8 cellular contexts compared by ENCODE assay signal in the genomic region with DNA sequence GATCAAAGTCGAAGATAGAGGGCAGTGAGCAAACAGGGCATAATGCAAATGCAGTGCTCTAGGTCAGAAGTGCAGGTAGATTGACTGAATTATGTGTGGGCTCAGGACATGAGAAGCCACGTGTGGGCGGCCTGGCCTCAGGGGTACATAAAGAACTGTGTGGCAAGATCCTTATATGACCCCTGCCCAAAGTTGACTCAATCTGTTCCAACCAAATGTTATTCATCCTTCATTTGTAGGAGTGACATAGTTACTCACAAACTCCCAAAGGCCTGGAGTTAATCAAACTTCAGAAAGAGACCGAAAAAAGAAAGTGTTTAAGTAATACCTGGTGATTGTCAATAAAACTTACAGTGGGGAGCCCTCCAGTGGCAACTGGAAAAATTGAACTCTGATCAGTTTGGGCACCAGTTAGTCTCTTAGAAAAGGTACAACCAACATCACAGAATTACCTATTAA.
DNase-seq lines count a peak whose midpoint lies in the region; ATAC-seq, FAIRE-seq and TF ChIP-seq lines count a peak whose summit lies in the region.

No MANE protein-coding gene starts in this region.

- ATAC-seq in sciatic nerve (peak; percentile 61), GM18870 (IDR thresholded peaks at IDR 0.05; ENCODE audit: unreplicated experiment) (no peak)
- ATAC-seq in activated CD4-positive, CD25-positive, alpha-beta regulatory T cell treated with anti-CD3 and anti-CD28 coated beads, Interleukin-2, amount 50 U/mL, for 24 hours = no peak

- intact Hi-C loops in sciatic nerve (cut with DNase I) = no loop called here

- peak; percentile 43; the same call in 2 of the 3 replicates for TF ChIP-seq CTCF in GM12872 (IDR thresholded peaks at IDR 0.05; ENCODE audit: insufficient read depth, low read depth, low read length)

- H3K9ac ChIP-seq in NT2/D1 (ENCODE audit: insufficient read length, low read depth) = no peak overlapping the region

- no peaks in the 10 kb centered on the region for H3K9me3 ChIP-seq in NT2/D1 (ENCODE audit: insufficient read depth, low read length)

- H3K4me1 ChIP-seq in NT2/D1 (ENCODE audit: insufficient read depth, insufficient read length) = no peaks in the 10 kb centered on the region

- peak; percentile 15 for DNase-seq in ACHN
- DNase-seq in NT2/D1 (ENCODE audit: low read depth, low spot score) = peak; percentile 51
- peak; percentile 60 for DNase-seq in fibroblast of gingiva (ENCODE audit: low read depth)
- DNase-seq in sciatic nerve (ENCODE audit: low spot score) = no peak
- DNase-seq in HTR-8/SVneo (ENCODE audit: insufficient read length, low spot score) = no peak

- no peaks in the 10 kb centered on the region for H3K36me3 ChIP-seq in NT2/D1 (ENCODE audit: insufficient read depth, insufficient read length, low read length)

- in situ Hi-C loops in ACHN (cut with HindIII; ENCODE audit: low pct_ligation_motif_present, low pct_unique_long_range_greater_than_20kb, low sequenced_read_pairs) = no loop called here

- no peak overlapping the region for H3K4me3 ChIP-seq in NT2/D1 (ENCODE audit: insufficient read length, low read depth)

- FAIRE-seq in HTR-8/SVneo (lab: Jason Lieb, UNC) = no peak

- no peaks in the 10 kb centered on the region for H3K27me3 ChIP-seq in NT2/D1 (ENCODE audit: insufficient read depth, insufficient read length)

Comparison
In these comparisons a context has a peak if more than half of its experiments do, and no peak if none do; other contexts are left out.
1. DNase-seq: peak in ACHN (single experiment), NT2/D1 (single experiment) and fibroblast of gingiva (single experiment); none in sciatic nerve (single experiment) and HTR-8/SVneo (single experiment).